Comparison of ENCODE assay signal across 12 cellular contexts in genomic region chr15:69686626-69687025, GRCh38.
DNase-seq lines count a peak whose midpoint lies in the region; TF ChIP-seq lines count a peak whose summit lies in the region.
"Had no signal": no experiment of that assay in that cellular context is flagged by ENCODE, and none has a peak within 500 bp of the region (broad histone marks: within the 10 kb centered on the region; RNA-seq: fewer than 3 reads in every experiment).

No MANE protein-coding gene starts in this region.

- no peak overlapping the region for H2AFZ ChIP-seq in OCI-LY7 (ENCODE audit: low read length)

- H3K27ac ChIP-seq in OCI-LY7 (ENCODE audit: low read depth, low read length, poor library complexity, severe bottlenecking), result no peak overlapping the region
- H3K27ac ChIP-seq: BLaER1 treated with 17β-estradiol and CSF1 and Interleukin-3, amounts not matched to agents 10 nM and 100 nM had no signal

- no peaks in the 10 kb centered on the region for H3K9me2 ChIP-seq in OCI-LY7 (ENCODE audit: insufficient read depth, low read length)

- no peaks in the 10 kb centered on the region for H3K27me3 ChIP-seq in H7 (ENCODE audit: control insufficient read depth, insufficient read depth, low read length)
- H3K27me3 ChIP-seq: BLaER1 treated with 17β-estradiol and CSF1 and Interleukin-3, amounts not matched to agents 10 nM and 100 nM had no signal

- H3K9me3 ChIP-seq in OCI-LY7 (ENCODE audit: low read length), result peaks cover 10% of the 10 kb centered on the region

- BruUV-seq in OCI-LY7 (replicated peaks; lab: Mats Ljungman, UMichigan), result no TSS peak

- DNase-seq in NCI-H2107 treated with DMSO at 0.1 percent for 48 hours (lab: John Stamatoyannopoulos, UW; ENCODE audit: unreplicated experiment) (peak; percentile 40), NCI-H2107 (lab: John Stamatoyannopoulos, UW) (no peak), DMS79 treated with DMSO at 0.1 percent for 48 hours (lab: John Stamatoyannopoulos, UW) (peak; percentile 54), NCI-H345 treated with DMSO at 0.1 percent for 48 hours (lab: John Stamatoyannopoulos, UW; ENCODE audit: unreplicated experiment) (peak; percentile 65), posterior vena cava (ENCODE audit: low spot score) (peak; percentile 56), H7 (no peak), dermis blood vessel endothelial cell (no peak), OCI-LY7 (ENCODE audit: low spot score) (no peak)
- DNase-seq: ACHN; Calu3; CD4-positive, CD25-positive, alpha-beta regulatory T cell had no signal

- H3K36me3 ChIP-seq in H7 (replicated peaks; ENCODE audit: control insufficient read depth, insufficient read depth, low read length) (no peaks in the 10 kb centered on the region), OCI-LY7 (ENCODE audit: insufficient read depth, low read length) (no peaks in the 10 kb centered on the region)

- H3K4me1 ChIP-seq in OCI-LY7 (ENCODE audit: insufficient read depth, low read length, poor library complexity, severe bottlenecking), result no peaks in the 10 kb centered on the region
- H3K4me1 ChIP-seq: BLaER1 treated with 17β-estradiol and CSF1 and Interleukin-3, amounts not matched to agents 10 nM and 100 nM had no signal

- H4K20me1 ChIP-seq in OCI-LY7 (ENCODE audit: insufficient read depth, low read length), result no peaks in the 10 kb centered on the region
- H4K20me1 ChIP-seq: BLaER1 treated with 17β-estradiol and CSF1 and Interleukin-3, amounts not matched to agents 10 nM and 100 nM had no signal

- TF ChIP-seq CTCF in OCI-LY7 (conservative IDR thresholded peaks at IDR 0.05; ENCODE audit: low read length), result no peak

- intact Hi-C loops in posterior vena cava (cut with DNase I), result no loop called here
- intact Hi-C loops in OCI-LY7 (cut with micrococcal nuclease; ENCODE audit: unreplicated experiment), result no loop called here

- CTCF ChIA-PET in OCI-LY7 (lab: Charles Lee; ENCODE audit: unreplicated experiment), result no interaction called here

- H3K4me3 ChIP-seq in H7 (ENCODE audit: insufficient read depth, low read depth, low read length) (no peak overlapping the region), OCI-LY7 (ENCODE audit: low read depth, low read length, poor library complexity, severe bottlenecking) (no peak overlapping the region)
- H3K4me3 ChIP-seq: BLaER1 treated with 17β-estradiol and CSF1 and Interleukin-3, amounts not matched to agents 10 nM and 100 nM had no signal

- no peak overlapping the region for H3K4me2 ChIP-seq in OCI-LY7 (ENCODE audit: low read length)
- H3K4me2 ChIP-seq: BLaER1 treated with 17β-estradiol and CSF1 and Interleukin-3, amounts not matched to agents 10 nM and 100 nM had no signal

- POLR2A ChIA-PET in OCI-LY7 (lab: Charles Lee), result no interaction called here

- no peaks in the 10 kb centered on the region for H3K79me2 ChIP-seq in OCI-LY7 (ENCODE audit: insufficient read depth, low read depth, low read length)

Comparison
In these comparisons a context has a peak if more than half of its experiments do, and no peak if none do; other contexts are left out.
1. DNase-seq: peak in NCI-H2107 treated with DMSO at 0.1 percent for 48 hours (single experiment), DMS79 treated with DMSO at 0.1 percent for 48 hours (single experiment), NCI-H345 treated with DMSO at 0.1 percent for 48 hours (single experiment) and posterior vena cava (single experiment); none in NCI-H2107 (single experiment), H7 (single experiment), dermis blood vessel endothelial cell (single experiment) and OCI-LY7 (single experiment).